In genomic region chr1:32138965-32139364, GRCh38 we compare ENCODE assay signal across 11 cellular contexts. TPM values are rescaled to one million over a fixed set of nuclear protein-coding genes. Genes with fewer than 3 reads are reported as not detected.
DNase-seq lines count a peak whose midpoint lies in the region; ATAC-seq and TF ChIP-seq lines count a peak whose summit lies in the region.
"Had no signal": no experiment of that assay in that cellular context is flagged by ENCODE, and none has a peak within 500 bp of the region (broad histone marks: within the 10 kb centered on the region; RNA-seq: fewer than 3 reads in every experiment).

No MANE protein-coding gene starts in this region.

- in situ Hi-C loops in G401 (cut with HindIII; ENCODE audit: low sequenced_read_pairs) = no loop called here

- H3K27me3 ChIP-seq in RWPE2 (ENCODE audit: insufficient read depth, poor library complexity, severe bottlenecking) = no peaks in the 10 kb centered on the region
- no peaks in the 10 kb centered on the region for H3K27me3 ChIP-seq in smooth muscle cell (ENCODE audit: low read depth)

- no peak overlapping the region for H2AFZ ChIP-seq in smooth muscle cell (ENCODE audit: low read depth)

- H3K36me3 ChIP-seq in RWPE2 (ENCODE audit: low read depth) = no peaks in the 10 kb centered on the region
- no peaks in the 10 kb centered on the region for H3K36me3 ChIP-seq in smooth muscle cell (ENCODE audit: low read depth)
- H3K36me3 ChIP-seq: lower lobe of right lung had no signal

- peak overlapping the region; percentile 62 for H3K27ac Mint-ChIP-seq in activated T-cell treated with anti-CD3 and anti-CD28 coated beads, Interleukin-2, amount 50 U/mL, for 24 hours
- H3K27ac Mint-ChIP-seq in activated CD8-positive, alpha-beta memory T cell treated with anti-CD3 and anti-CD28 coated beads, Interleukin-2, amount 10 ng/mL, durations not matched to agents 7 days and 5 days = no peak overlapping the region

- H3K36me3 Mint-ChIP-seq in activated T-cell treated with anti-CD3 and anti-CD28 coated beads, Interleukin-2, amount 50 U/mL, for 24 hours (ENCODE audit: low read depth) = peaks cover 55% of the 10 kb centered on the region
- H3K36me3 Mint-ChIP-seq in activated T-cell treated with anti-CD3 and anti-CD28 coated beads, Interleukin-2, amount 50 U/mL, for 4 hours (ENCODE audit: insufficient read depth) = peaks cover 18% of the 10 kb centered on the region
- H3K36me3 Mint-ChIP-seq in activated CD8-positive, alpha-beta memory T cell treated with anti-CD3 and anti-CD28 coated beads, Interleukin-2, amount 10 ng/mL, durations not matched to agents 7 days and 5 days = peaks cover 24% of the 10 kb centered on the region

- H3K4me2 ChIP-seq in smooth muscle cell = peak overlapping the region; percentile 34

- H3K4me3 ChIP-seq in RWPE2 (ENCODE audit: severe bottlenecking) (no peak overlapping the region), epithelial cell of esophagus (ENCODE audit: low read length) (no peak overlapping the region), smooth muscle cell (no peak overlapping the region)
- H3K4me3 ChIP-seq: lower lobe of right lung had no signal

- no peaks in the 10 kb centered on the region for H3K9me3 ChIP-seq in RWPE2 (ENCODE audit: severe bottlenecking)
- no peaks in the 10 kb centered on the region for H3K9me3 ChIP-seq in smooth muscle cell (replicated peaks; ENCODE audit: low read depth)
- H3K9me3 ChIP-seq: lower lobe of right lung had no signal

- H3K9me3 Mint-ChIP-seq in activated T-cell treated with anti-CD3 and anti-CD28 coated beads, Interleukin-2, amount 50 U/mL, for 24 hours = no peaks in the 10 kb centered on the region
- H3K9me3 Mint-ChIP-seq in activated T-cell treated with anti-CD3 and anti-CD28 coated beads, Interleukin-2, amount 50 U/mL, for 4 hours = no peaks in the 10 kb centered on the region
- no peaks in the 10 kb centered on the region for H3K9me3 Mint-ChIP-seq in activated CD8-positive, alpha-beta memory T cell treated with anti-CD3 and anti-CD28 coated beads, Interleukin-2, amount 10 ng/mL, durations not matched to agents 7 days and 5 days (ENCODE audit: low read depth)

- peaks cover 93% of the 10 kb centered on the region for H4K20me1 ChIP-seq in smooth muscle cell (ENCODE audit: low read depth)

- H3K4me1 ChIP-seq in RWPE2 (ENCODE audit: insufficient read depth, poor library complexity, severe bottlenecking) (peaks cover 21% of the 10 kb centered on the region), smooth muscle cell (ENCODE audit: low read depth) (no peaks in the 10 kb centered on the region)

- intact Hi-C loops in Right ventricle myocardium inferior (cut with DNase I) = no loop called here

- WGBS in smooth muscle cell (ENCODE audit: low lambda C conversion rate) = 39% methylated on average over 5 of the region's 5 CpGs

- no peaks in the 10 kb centered on the region for H3F3A ChIP-seq in smooth muscle cell (ENCODE audit: low read depth)

- CTCF ChIA-PET in activated CD8-positive, alpha-beta memory T cell treated with anti-CD3 and anti-CD28 coated beads, Interleukin-2, amount 10 ng/mL, durations not matched to agents 7 days and 5 days (lab: Charles Lee) = interaction anchor here (0.8 kb wide), 1 partner anchor 573 kb away, joined by 3 read pairs; no protein-coding TSS in a partner anchor

- H3K4me1 Mint-ChIP-seq in activated T-cell treated with anti-CD3 and anti-CD28 coated beads, Interleukin-2, amount 50 U/mL, for 24 hours (ENCODE audit: low read depth) = peaks cover 63% of the 10 kb centered on the region
- H3K4me1 Mint-ChIP-seq in activated T-cell treated with anti-CD3 and anti-CD28 coated beads, Interleukin-2, amount 50 U/mL, for 4 hours (ENCODE audit: low read depth) = peaks cover 43% of the 10 kb centered on the region
- H3K4me1 Mint-ChIP-seq in activated CD8-positive, alpha-beta memory T cell treated with anti-CD3 and anti-CD28 coated beads, Interleukin-2, amount 10 ng/mL, durations not matched to agents 7 days and 5 days = peaks cover 45% of the 10 kb centered on the region

- DNase-seq in activated T-cell treated with anti-CD3 and anti-CD28 coated beads, Interleukin-2, amount 50 U/mL, for 24 hours = no peak
- no peak for DNase-seq in activated T-cell treated with anti-CD3 and anti-CD28 coated beads, Interleukin-2, amount 50 U/mL, for 4 hours
- DNase-seq in RWPE2 (ENCODE audit: low spot score) (no peak), epithelial cell of esophagus (ENCODE audit: low read depth) (peak; percentile 66), smooth muscle cell (lab: John Stamatoyannopoulos, UW; ENCODE audit: unreplicated experiment) (no peak), Right ventricle myocardium inferior (ENCODE audit: missing footprints) (no peak), G401 (ENCODE audit: low spot score) (no peak)
- no peak for DNase-seq in activated CD8-positive, alpha-beta memory T cell treated with anti-CD3 and anti-CD28 coated beads, Interleukin-2, amount 10 ng/mL, durations not matched to agents 7 days and 5 days
- DNase-seq: activated CD8-positive, alpha-beta memory T cell treated with anti-CD3 and anti-CD28 coated beads for 24 hours; lower lobe of right lung had no signal

- H3K27ac ChIP-seq in RWPE2 (ENCODE audit: poor library complexity, severe bottlenecking) = peak overlapping the region; percentile 63
- H3K27ac ChIP-seq in smooth muscle cell (ENCODE audit: low read depth) = peak overlapping the region; percentile 66
- H3K27ac ChIP-seq: lower lobe of right lung had no signal

- no peak for TF ChIP-seq CTCF in RWPE2 (IDR thresholded peaks at IDR 0.05; ENCODE audit: poor library complexity, severe bottlenecking)
- no peak for TF ChIP-seq CTCF in epithelial cell of esophagus (IDR thresholded peaks at IDR 0.05; ENCODE audit: insufficient read depth, low read depth, low read length, missing control alignments)
- no peak for TF ChIP-seq CTCF in smooth muscle cell (IDR thresholded peaks at IDR 0.05; ENCODE audit: borderline replicate concordance, insufficient read depth, poor library complexity, severe bottlenecking)

- H3K79me2 ChIP-seq in smooth muscle cell (ENCODE audit: low read depth) = peaks cover 95% of the 10 kb centered on the region

- no peaks in the 10 kb centered on the region for H3K27me3 Mint-ChIP-seq in activated T-cell treated with anti-CD3 and anti-CD28 coated beads, Interleukin-2, amount 50 U/mL, for 24 hours
- H3K27me3 Mint-ChIP-seq in activated T-cell treated with anti-CD3 and anti-CD28 coated beads, Interleukin-2, amount 50 U/mL, for 4 hours (ENCODE audit: low read depth) = no peaks in the 10 kb centered on the region
- H3K27me3 Mint-ChIP-seq in activated CD8-positive, alpha-beta memory T cell treated with anti-CD3 and anti-CD28 coated beads, Interleukin-2, amount 10 ng/mL, durations not matched to agents 7 days and 5 days = no peaks in the 10 kb centered on the region

- no peak overlapping the region for H3K4me3 Mint-ChIP-seq in activated T-cell treated with anti-CD3 and anti-CD28 coated beads, Interleukin-2, amount 50 U/mL, for 24 hours
- H3K4me3 Mint-ChIP-seq in activated T-cell treated with anti-CD3 and anti-CD28 coated beads, Interleukin-2, amount 50 U/mL, for 4 hours = no peak overlapping the region
- H3K4me3 Mint-ChIP-seq in activated CD8-positive, alpha-beta memory T cell treated with anti-CD3 and anti-CD28 coated beads, Interleukin-2, amount 10 ng/mL, durations not matched to agents 7 days and 5 days = no peak overlapping the region

- peak overlapping the region; percentile 22 for H3K9ac ChIP-seq in smooth muscle cell (ENCODE audit: low read depth)

- ATAC-seq in activated T-cell treated with anti-CD3 and anti-CD28 coated beads, Interleukin-2, amount 50 U/mL, for 4 hours = no peak
- ATAC-seq in RWPE2 (ENCODE audit: low read depth) (peak; percentile 90), Right ventricle myocardium inferior (no peak)
- no peak for ATAC-seq in activated CD8-positive, alpha-beta memory T cell treated with anti-CD3 and anti-CD28 coated beads, Interleukin-2, amount 10 ng/mL, durations not matched to agents 7 days and 5 days
- ATAC-seq: lower lobe of right lung, sciatic nerve had no signal

RNA-seq across cellular contexts. Expression of gene KPNA6, which starts 31.1 kb away (rescaled TPM):
- 10 to 100 TPM; 82.6 to 90.0 (median 88.1) TPM for total RNA-seq in activated T-cell treated with anti-CD3 and anti-CD28 coated beads, Interleukin-2, amount 50 U/mL, for 4 hours
- total RNA-seq in smooth muscle cell = 35.8 and 40.9 TPM in 2 replicates
- polyA plus RNA-seq in smooth muscle cell = 22.3 and 29.1 TPM in 2 replicates
- 10 to 100 TPM; 59.6 to 82.8 TPM for total RNA-seq in activated CD8-positive, alpha-beta memory T cell treated with anti-CD3 and anti-CD28 coated beads, Interleukin-2, amount 10 ng/mL, durations not matched to agents 7 days and 5 days
- total RNA-seq in Right ventricle myocardium inferior = 70.3 TPM
- total RNA-seq in G401 (2014; rRNA removed; shearing (Covaris generic)) = 30.8 and 36.0 TPM in 2 replicates

RNA-seq across cellular contexts. Expression of gene TXLNA, which starts 40.5 kb away (rescaled TPM):
- 10 to 100 TPM; 80.7 to 86.6 (median 86.0) TPM for total RNA-seq in activated T-cell treated with anti-CD3 and anti-CD28 coated beads, Interleukin-2, amount 50 U/mL, for 4 hours
- 42.7 and 44.6 TPM in 2 replicates for total RNA-seq in smooth muscle cell
- polyA plus RNA-seq in smooth muscle cell = 42.0 and 46.0 TPM in 2 replicates
- 100 to 1,000 TPM in 1 of 2 experiments, 10 to 100 TPM in 1; 85.8 to 104 TPM for total RNA-seq in activated CD8-positive, alpha-beta memory T cell treated with anti-CD3 and anti-CD28 coated beads, Interleukin-2, amount 10 ng/mL, durations not matched to agents 7 days and 5 days
- total RNA-seq in Right ventricle myocardium inferior = 17.4 TPM
- 52.9 and 72.8 TPM in 2 replicates for total RNA-seq in G401 (2014; rRNA removed; shearing (Covaris generic))
